In genomic region chr5:134070979-134071849, GRCh38 we compare ENCODE assay signal across 8 cellular contexts. TPM values are rescaled to one million over a fixed set of nuclear protein-coding genes. Genes with fewer than 3 reads are reported as not detected.
DNase-seq lines count a peak whose midpoint lies in the region; ATAC-seq and TF ChIP-seq lines count a peak whose summit lies in the region.

No MANE protein-coding gene starts in this region.

- TF ChIP-seq CTCF in AG04449 (IDR thresholded peaks at IDR 0.05; ENCODE audit: insufficient read depth, low read length, missing control alignments): no peak

- H3K27me3 ChIP-seq in H7 (ENCODE audit: control insufficient read depth, insufficient read depth, low read length): peaks cover 6% of the 10 kb centered on the region

- no peaks in the 10 kb centered on the region for H3K9me3 Mint-ChIP-seq in activated naive CD4-positive, alpha-beta T cell treated with anti-CD3 and anti-CD28 coated beads, Interleukin-2, amount 50 U/mL, for 24 hours

- in situ Hi-C loops in KBM-7 (cut with MboI; ENCODE audit: low pct_unique_long_range_greater_than_20kb, low sequenced_read_pairs): no loop called here

- H3K36me3 Mint-ChIP-seq in activated naive CD4-positive, alpha-beta T cell treated with anti-CD3 and anti-CD28 coated beads, Interleukin-2, amount 50 U/mL, for 24 hours: peaks cover 2% of the 10 kb centered on the region

- ATAC-seq in GM18498 (IDR thresholded peaks at IDR 0.05; ENCODE audit: unreplicated experiment): no peak

- CTCF ChIA-PET in AG04449 (lab: Yijun Ruan, JAX): interaction anchor here (3.7 kb wide), 1 partner anchor 31 kb away, joined by 22 read pairs; no protein-coding TSS in a partner anchor

- no peaks in the 10 kb centered on the region for H3K36me3 ChIP-seq in H7 (replicated peaks; ENCODE audit: control insufficient read depth, insufficient read depth, low read length)

- peaks cover 87% of the 10 kb centered on the region for H3K4me1 Mint-ChIP-seq in activated naive CD4-positive, alpha-beta T cell treated with anti-CD3 and anti-CD28 coated beads, Interleukin-2, amount 50 U/mL, for 24 hours

- DNase-seq in AG04449 (ENCODE audit: low read depth, low spot score): no peak
- peak; percentile 88 for DNase-seq in H7
- peak; percentile 86 for DNase-seq in iPS-NIHi11 (ENCODE audit: low spot score)
- DNase-seq in stimulated activated CD4-positive, alpha-beta T cell treated with anti-CD3 and anti-CD28 coated beads, Interleukin-4, amount 100 ng/mL, for 4 hours: peak; percentile 25 to 37
- DNase-seq in KBM-7: no peak
- DNase-seq in T1000 (lab: John Stamatoyannopoulos, UW): no peak

- H3K4me3 ChIP-seq in AG04449 (ENCODE audit: low read depth, low read length): peak overlapping the region; percentile 29
- peak overlapping the region; percentile 48 for H3K4me3 ChIP-seq in H7 (ENCODE audit: insufficient read depth, low read depth, low read length)

- peak overlapping the region; percentile 98 for H3K27ac Mint-ChIP-seq in activated naive CD4-positive, alpha-beta T cell treated with anti-CD3 and anti-CD28 coated beads, Interleukin-2, amount 50 U/mL, for 24 hours

- H3K4me3 Mint-ChIP-seq in activated naive CD4-positive, alpha-beta T cell treated with anti-CD3 and anti-CD28 coated beads, Interleukin-2, amount 50 U/mL, for 24 hours: peak overlapping the region; percentile 88

- H3K27me3 Mint-ChIP-seq in activated naive CD4-positive, alpha-beta T cell treated with anti-CD3 and anti-CD28 coated beads, Interleukin-2, amount 50 U/mL, for 24 hours: no peaks in the 10 kb centered on the region

- POLR2A ChIA-PET in AG04449 (lab: Yijun Ruan, JAX): no interaction called here

RNA-seq across cellular contexts. Expression of gene TCF7, which starts 43.3 kb away (rescaled TPM):
- total RNA-seq in H7 (2014; rRNA removed; shearing (Covaris generic)): 2.4 and 3.7 TPM in 2 replicates

Comparison
In these comparisons a context has a peak if more than half of its experiments do, and no peak if none do; other contexts are left out.
1. DNase-seq: peak in H7 (single experiment), iPS-NIHi11 (single experiment) and stimulated activated CD4-positive, alpha-beta T cell treated with anti-CD3 and anti-CD28 coated beads, Interleukin-4, amount 100 ng/mL, for 4 hours (2 of 2); none in AG04449 (single experiment), KBM-7 (single experiment) and T1000 (single experiment).